27 cellular contexts compared by ENCODE assay signal in genomic region chr1:167643471-167643870, GRCh38. TPM values are rescaled to one million over a fixed set of nuclear protein-coding genes. Genes with fewer than 3 reads are reported as not detected.
A peak's percentile ranks its signal among the peaks of the same experiment; 100 is the strongest.
DNase-seq lines count a peak whose midpoint lies in the region; ATAC-seq and TF ChIP-seq lines count a peak whose summit lies in the region.
"Had no signal": no experiment of that assay in that cellular context is flagged by ENCODE, and none has a peak within 500 bp of the region (broad histone marks: within the 10 kb centered on the region; RNA-seq: fewer than 3 reads in every experiment).

No MANE protein-coding gene starts in this region.

- peaks cover 87% of the 10 kb centered on the region for H3K4me1 Mint-ChIP-seq in CD4-positive, alpha-beta T cell (ENCODE audit: low read depth)
- peaks cover 67% of the 10 kb centered on the region for H3K4me1 Mint-ChIP-seq in activated T-helper 1 cell treated with anti-CD3 and anti-CD28 coated beads, Interleukin-12 subunit alpha, Interleukin-12 subunit beta, Interleukin-2, Interleukin-4 antibody, amounts not matched to agents 30 ng/mL and 10 ng/mL and 1 ng/mL, durations not matched to agents 14 hours and 24 hours and 36 hours (ENCODE audit: low read depth)
- peaks cover 64 to 94% (median 84%) of the 10 kb centered on the region in 3 donors for H3K4me1 Mint-ChIP-seq in naive B cell

- intact Hi-C loops in CD4-positive, alpha-beta T cell (cut with DNase I, micrococcal nuclease): loop anchor here in 1 of 2 experiments (5.0 kb wide), 1 partner anchor 34 kb away; no protein-coding TSS in a partner anchor
- intact Hi-C loops in activated T-helper 1 cell treated with anti-CD3 and anti-CD28 coated beads, Interleukin-12 subunit alpha, Interleukin-12 subunit beta, Interleukin-2, Interleukin-4 antibody, amounts not matched to agents 30 ng/mL and 10 ng/mL and 1 ng/mL, durations not matched to agents 14 hours and 24 hours and 36 hours (cut with micrococcal nuclease): no loop called here

- no peaks in the 10 kb centered on the region for H3K27me3 ChIP-seq in CD4-positive, alpha-beta T cell (ENCODE audit: control insufficient read depth, insufficient read depth, low read length)
- H3K27me3 ChIP-seq: pancreas, right atrium auricular region, spleen, upper lobe of left lung had no signal

- no peak for TF ChIP-seq CTCF in CD4-positive, alpha-beta T cell (IDR thresholded peaks at IDR 0.05)

- H3K9me3 ChIP-seq in CD4-positive, alpha-beta T cell (ENCODE audit: control insufficient read depth, low read length): no peaks in the 10 kb centered on the region
- H3K9me3 ChIP-seq: pancreas, right atrium auricular region, spleen, upper lobe of left lung had no signal

- H3K4me3 Mint-ChIP-seq in CD4-positive, alpha-beta T cell: peak overlapping the region; percentile 49
- H3K4me3 Mint-ChIP-seq in activated T-helper 1 cell treated with anti-CD3 and anti-CD28 coated beads, Interleukin-12 subunit alpha, Interleukin-12 subunit beta, Interleukin-2, Interleukin-4 antibody, amounts not matched to agents 30 ng/mL and 10 ng/mL and 1 ng/mL, durations not matched to agents 14 hours and 24 hours and 36 hours: no peak overlapping the region
- H3K4me3 Mint-ChIP-seq in naive B cell: peak overlapping the region in 4 of 8 donors; percentile 7 to 56 (median 32)
- H3K4me3 Mint-ChIP-seq: brain, HFFc6, nephron had no signal

- no peaks in the 10 kb centered on the region for H3K27me3 Mint-ChIP-seq in CD4-positive, alpha-beta T cell
- no peaks in the 10 kb centered on the region for H3K27me3 Mint-ChIP-seq in activated T-helper 1 cell treated with anti-CD3 and anti-CD28 coated beads, Interleukin-12 subunit alpha, Interleukin-12 subunit beta, Interleukin-2, Interleukin-4 antibody, amounts not matched to agents 30 ng/mL and 10 ng/mL and 1 ng/mL, durations not matched to agents 14 hours and 24 hours and 36 hours (ENCODE audit: insufficient read depth)
- H3K27me3 Mint-ChIP-seq in naive B cell: no peaks in the 10 kb centered on the region

- peaks cover 76% of the 10 kb centered on the region for H3K36me3 Mint-ChIP-seq in CD4-positive, alpha-beta T cell (ENCODE audit: low read depth)
- peaks cover 39% of the 10 kb centered on the region for H3K36me3 Mint-ChIP-seq in activated T-helper 1 cell treated with anti-CD3 and anti-CD28 coated beads, Interleukin-12 subunit alpha, Interleukin-12 subunit beta, Interleukin-2, Interleukin-4 antibody, amounts not matched to agents 30 ng/mL and 10 ng/mL and 1 ng/mL, durations not matched to agents 14 hours and 24 hours and 36 hours (ENCODE audit: low read depth)
- H3K36me3 Mint-ChIP-seq in naive B cell: peaks cover 15 to 24% of the 10 kb centered on the region in 2 donors
- H3K36me3 Mint-ChIP-seq: brain had no signal

- ATAC-seq in CD4-positive, alpha-beta T cell (ENCODE audit: poor library complexity): no peak
- ATAC-seq in naive B cell (ENCODE audit: low read depth in 2 of 2): no peak
- no peak for ATAC-seq in HG02678 (IDR thresholded peaks at IDR 0.05; ENCODE audit: unreplicated experiment)
- ATAC-seq: pancreas, Right ventricle myocardium inferior had no signal

- peak overlapping the region; percentile 80 for H3K27ac Mint-ChIP-seq in CD4-positive, alpha-beta T cell
- H3K27ac Mint-ChIP-seq in activated T-helper 1 cell treated with anti-CD3 and anti-CD28 coated beads, Interleukin-12 subunit alpha, Interleukin-12 subunit beta, Interleukin-2, Interleukin-4 antibody, amounts not matched to agents 30 ng/mL and 10 ng/mL and 1 ng/mL, durations not matched to agents 14 hours and 24 hours and 36 hours: peak overlapping the region; percentile 72
- peak overlapping the region in 5 of 6 donors; percentile 53 to 88 (median 67) for H3K27ac Mint-ChIP-seq in naive B cell
- H3K27ac Mint-ChIP-seq: brain, HFFc6, nephron had no signal

- DNase-seq in DMS 273 (lab: John Stamatoyannopoulos, UW; ENCODE audit: unreplicated experiment): peak; percentile 12
- no peak for DNase-seq in DMS 273 treated with DMSO at 0.1 percent for 48 hours (lab: John Stamatoyannopoulos, UW)
- DNase-seq in CD4-positive, alpha-beta T cell: no peak
- no peak for DNase-seq in activated T-helper 1 cell treated with anti-CD3 and anti-CD28 coated beads, Interleukin-12 subunit alpha, Interleukin-12 subunit beta, Interleukin-2, Interleukin-4 antibody, amounts not matched to agents 30 ng/mL and 10 ng/mL and 1 ng/mL, durations not matched to agents 14 hours and 24 hours and 36 hours (ENCODE audit: low spot score)
- DNase-seq in naive B cell: no peak
- no peak for DNase-seq in NOMO-1 (lab: John Stamatoyannopoulos, UW; ENCODE audit: unreplicated experiment in 2 of 2)
- no peak for DNase-seq in foreskin melanocyte
- DNase-seq: activated CD4-positive, alpha-beta T cell treated with anti-CD3 and anti-CD28 coated beads for 1 hour; activated CD8-positive, alpha-beta memory T cell treated with anti-CD3 and anti-CD28 coated beads, Interleukin-2, amount 50 U/mL, for 4 hours; activated naive CD4-positive, alpha-beta T cell treated with anti-CD3 and anti-CD28 coated beads, Interleukin-2, amount 50 U/mL, for 16 hours; Calu3; HFFc6; NCI-H1048; NCI-H187 treated with DMSO at 0.1 percent for 48 hours; NCI-H2227 treated with DMSO at 0.1 percent for 48 hours; NCI-H774; OCI-M1; pancreas; spleen; stimulated activated CD4-positive, alpha-beta T cell treated with anti-CD3 and anti-CD28 coated beads, Interleukin-4, amount 100 ng/mL, for 4 hours; upper lobe of left lung had no signal

- POLR2A ChIA-PET in CD4-positive, alpha-beta T cell (lab: Charles Lee): interaction anchor here (0.9 to 1.9 kb wide), 5 partner anchors 11 to 72 kb away, joined by 3 to 7 read pairs (median 4); no protein-coding TSS in a partner anchor

- H3K9me3 Mint-ChIP-seq in CD4-positive, alpha-beta T cell: no peaks in the 10 kb centered on the region
- no peaks in the 10 kb centered on the region for H3K9me3 Mint-ChIP-seq in activated T-helper 1 cell treated with anti-CD3 and anti-CD28 coated beads, Interleukin-12 subunit alpha, Interleukin-12 subunit beta, Interleukin-2, Interleukin-4 antibody, amounts not matched to agents 30 ng/mL and 10 ng/mL and 1 ng/mL, durations not matched to agents 14 hours and 24 hours and 36 hours
- no peaks in the 10 kb centered on the region for H3K9me3 Mint-ChIP-seq in naive B cell
- H3K9me3 Mint-ChIP-seq: HFFc6, nephron had no signal

- H3K27ac ChIP-seq in CD4-positive, alpha-beta T cell (ENCODE audit: low read depth, low read length): no peak overlapping the region
- H3K27ac ChIP-seq: 22Rv1, pancreas, right atrium auricular region, upper lobe of left lung had no signal

- CTCF ChIA-PET in CD4-positive, alpha-beta T cell (lab: Charles Lee): interaction anchor here (1.2 to 1.4 kb wide), 2 partner anchors 9 to 18 kb away, joined by 3 read pairs; no protein-coding TSS in a partner anchor

RNA-seq across cellular contexts. Expression of gene RCSD1, which starts 13.4 kb away (rescaled TPM):
- 10 to 100 TPM; 42.3 to 44.6 TPM for total RNA-seq in CD4-positive, alpha-beta T cell
- 78.6 and 81.9 TPM in 2 replicates for total RNA-seq in activated T-helper 1 cell treated with anti-CD3 and anti-CD28 coated beads, Interleukin-12 subunit alpha, Interleukin-12 subunit beta, Interleukin-2, Interleukin-4 antibody, amounts not matched to agents 30 ng/mL and 10 ng/mL and 1 ng/mL, durations not matched to agents 14 hours and 24 hours and 36 hours
- polyA plus RNA-seq in naive B cell (ENCODE audit: low read depth in 6 of 6): 100 to 1,000 TPM; 273 to 418 (median 333) TPM
- total RNA-seq: Calu3, HFFc6 had no signal
